ENCODE assay signal across 39 cellular contexts in the genomic region with DNA sequence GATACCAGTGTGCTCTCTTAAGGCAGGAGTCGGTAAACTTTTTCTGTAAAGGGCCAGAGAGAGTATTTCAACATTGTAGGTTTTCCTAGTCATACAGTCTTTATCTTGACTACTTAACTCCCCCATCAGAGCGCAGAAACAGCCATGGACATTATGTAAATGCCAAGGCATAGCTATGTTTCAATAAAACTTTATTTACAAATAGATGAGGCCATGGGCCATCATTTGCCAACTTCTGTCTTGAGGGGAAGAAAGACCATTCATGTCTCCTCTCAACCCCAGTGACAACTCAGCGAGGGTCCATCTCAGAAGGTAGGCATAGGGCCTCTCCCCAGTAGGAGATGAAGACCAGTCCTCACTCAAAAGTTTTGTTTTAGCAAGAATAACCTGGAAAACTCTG.
"Had no signal": no experiment of that assay in that cellular context is flagged by ENCODE, and none has a peak within 500 bp of the region (broad histone marks: within the 10 kb centered on the region; RNA-seq: fewer than 3 reads in every experiment).

No MANE protein-coding gene starts in this region.

- H3K9me3 Mint-ChIP-seq: activated naive CD4-positive, alpha-beta T cell treated with anti-CD3 and anti-CD28 coated beads, Interleukin-2, amount 50 U/mL, for 24 hours; activated naive CD8-positive, alpha-beta T cell treated with anti-CD3 and anti-CD28 coated beads for 36 hours; activated naive CD8-positive, alpha-beta T cell treated with anti-CD3 and anti-CD28 coated beads, Interleukin-2, amount 50 U/mL, for 24 hours; activated T-cell treated with anti-CD3 and anti-CD28 coated beads, Interleukin-2, amount 50 U/mL, for 4 hours; activated T-helper 1 cell treated with anti-CD3 and anti-CD28 coated beads, Interleukin-12 subunit alpha, Interleukin-12 subunit beta, Interleukin-2, Interleukin-4 antibody, amounts not matched to agents 30 ng/mL and 10 ng/mL and 1 ng/mL, durations not matched to agents 14 hours and 24 hours and 36 hours; central memory CD8-positive, alpha-beta T cell had no signal

- H3K27me3 ChIP-seq: adrenal gland, ascending aorta, body of pancreas, brain microvascular endothelial cell, breast epithelium, cardiac muscle cell had no signal

- H3K4me1 ChIP-seq: adrenal gland, ascending aorta, body of pancreas, breast epithelium had no signal

- H3K27ac ChIP-seq: adrenal gland, ascending aorta, body of pancreas, brain microvascular endothelial cell, breast epithelium, cardiac muscle cell had no signal

- DNase-seq: activated effector memory CD4-positive, alpha-beta T cell treated with anti-CD3 and anti-CD28 coated beads, Interleukin-2, amount 50 U/mL, for 16 hours; activated effector memory CD4-positive, alpha-beta T cell treated with Interleukin-2 at 50 U/mL for 16 hours; activated gamma-delta T cell; activated gamma-delta T cell treated with Interleukin-2 at 50 U/mL for 16 hours; activated naive CD4-positive, alpha-beta T cell; activated naive CD4-positive, alpha-beta T cell treated with anti-CD3 and anti-CD28 coated beads for 36 hours; activated naive CD4-positive, alpha-beta T cell treated with anti-CD3 and anti-CD28 coated beads, Interleukin-2, amount 10 ng/mL, durations not matched to agents 7 days and 5 days; activated naive CD4-positive, alpha-beta T cell treated with anti-CD3 and anti-CD28 coated beads, Interleukin-2, amount 50 U/mL, for 16 hours; activated naive CD4-positive, alpha-beta T cell treated with Interleukin-2 at 50 U/mL for 16 hours; activated naive CD8-positive, alpha-beta T cell treated with anti-CD3 and anti-CD28 coated beads for 36 hours; activated naive CD8-positive, alpha-beta T cell treated with anti-CD3 and anti-CD28 coated beads, Interleukin-2, amount 10 ng/mL, durations not matched to agents 7 days and 5 days; activated naive CD8-positive, alpha-beta T cell treated with anti-CD3 and anti-CD28 coated beads, Interleukin-2, amount 50 U/mL, for 24 hours; activated T-cell treated with anti-CD3 and anti-CD28 coated beads, Interleukin-2, amount 50 U/mL, for 24 hours; activated T-cell treated with anti-CD3 and anti-CD28 coated beads, Interleukin-2, amount 50 U/mL, for 4 hours; activated T-cell treated with anti-CD3 and anti-CD28 coated beads, Interleukin-2, amount 50 U/mL, for 48 hours; activated T-cell treated with anti-CD3 and anti-CD28 coated beads, Interleukin-2, amount 50 U/mL, for 72 hours; adrenal gland; amniotic stem cell; amygdala; anterior cingulate cortex; aorta; body of pancreas; brain microvascular endothelial cell; caudate nucleus; central memory CD4-positive, alpha-beta T cell; cerebellar nuclear complex had no signal

- H3K4me1 Mint-ChIP-seq: activated naive CD4-positive, alpha-beta T cell treated with anti-CD3 and anti-CD28 coated beads, Interleukin-2, amount 10 ng/mL, durations not matched to agents 7 days and 5 days; activated naive CD4-positive, alpha-beta T cell treated with anti-CD3 and anti-CD28 coated beads, Interleukin-2, amount 50 U/mL, for 24 hours; activated naive CD8-positive, alpha-beta T cell treated with anti-CD3 and anti-CD28 coated beads for 36 hours; activated naive CD8-positive, alpha-beta T cell treated with anti-CD3 and anti-CD28 coated beads, Interleukin-2, amount 10 ng/mL, durations not matched to agents 7 days and 5 days; activated naive CD8-positive, alpha-beta T cell treated with anti-CD3 and anti-CD28 coated beads, Interleukin-2, amount 50 U/mL, for 24 hours; activated T-helper 17 cell treated with anti-CD3 and anti-CD28 coated beads, Interleukin-2, amount 50 U/mL, for 72 hours; central memory CD8-positive, alpha-beta T cell had no signal

- H3K27ac Mint-ChIP-seq: activated naive CD4-positive, alpha-beta T cell treated with anti-CD3 and anti-CD28 coated beads for 36 hours; activated naive CD4-positive, alpha-beta T cell treated with anti-CD3 and anti-CD28 coated beads, Interleukin-2, amount 10 ng/mL, durations not matched to agents 7 days and 5 days; activated naive CD4-positive, alpha-beta T cell treated with anti-CD3 and anti-CD28 coated beads, Interleukin-2, amount 50 U/mL, for 24 hours; activated naive CD4-positive, alpha-beta T cell treated with anti-CD3 and anti-CD28 coated beads, Interleukin-2, amount 50 U/mL, for 72 hours; activated naive CD8-positive, alpha-beta T cell; activated naive CD8-positive, alpha-beta T cell treated with anti-CD3 and anti-CD28 coated beads for 36 hours; activated naive CD8-positive, alpha-beta T cell treated with anti-CD3 and anti-CD28 coated beads, Interleukin-2, amount 10 ng/mL, durations not matched to agents 7 days and 5 days; activated naive CD8-positive, alpha-beta T cell treated with anti-CD3 and anti-CD28 coated beads, Interleukin-2, amount 50 U/mL, for 24 hours; activated T-cell treated with anti-CD3 and anti-CD28 coated beads, Interleukin-2, amount 50 U/mL, for 24 hours; activated T-cell treated with anti-CD3 and anti-CD28 coated beads, Interleukin-2, amount 50 U/mL, for 72 hours; activated T-helper 1 cell treated with anti-CD3 and anti-CD28 coated beads, Interleukin-12 subunit alpha, Interleukin-12 subunit beta, Interleukin-2, Interleukin-4 antibody, amounts not matched to agents 30 ng/mL and 10 ng/mL and 1 ng/mL, durations not matched to agents 14 hours and 24 hours and 36 hours; activated T-helper 17 cell treated with anti-CD3 and anti-CD28 coated beads, Interleukin-2, amount 50 U/mL, for 72 hours; activated T-helper 2 cell treated with anti-CD3 and anti-CD28 coated beads, Interferon-gamma antibody, Interleukin-2, Interleukin-4, amounts not matched to agents 10 μg/mL and 5 μg/mL and 100 μg/mL, durations not matched to agents 14 hours and 24 hours and 36 hours; brain had no signal

- H3K4me3 Mint-ChIP-seq: activated naive CD4-positive, alpha-beta T cell treated with anti-CD3 and anti-CD28 coated beads for 36 hours; activated naive CD4-positive, alpha-beta T cell treated with anti-CD3 and anti-CD28 coated beads, Interleukin-2, amount 10 ng/mL, durations not matched to agents 7 days and 5 days; activated naive CD4-positive, alpha-beta T cell treated with anti-CD3 and anti-CD28 coated beads, Interleukin-2, amount 50 U/mL, for 24 hours; activated naive CD8-positive, alpha-beta T cell; activated naive CD8-positive, alpha-beta T cell treated with anti-CD3 and anti-CD28 coated beads for 36 hours; activated naive CD8-positive, alpha-beta T cell treated with anti-CD3 and anti-CD28 coated beads, Interleukin-2, amount 10 ng/mL, durations not matched to agents 7 days and 5 days; activated naive CD8-positive, alpha-beta T cell treated with anti-CD3 and anti-CD28 coated beads, Interleukin-2, amount 50 U/mL, for 24 hours; activated T-cell treated with anti-CD3 and anti-CD28 coated beads, Interleukin-2, amount 50 U/mL, for 24 hours; activated T-cell treated with anti-CD3 and anti-CD28 coated beads, Interleukin-2, amount 50 U/mL, for 4 hours; activated T-cell treated with anti-CD3 and anti-CD28 coated beads, Interleukin-2, amount 50 U/mL, for 72 hours; activated T-helper 1 cell treated with anti-CD3 and anti-CD28 coated beads, Interleukin-12 subunit alpha, Interleukin-12 subunit beta, Interleukin-2, Interleukin-4 antibody, amounts not matched to agents 30 ng/mL and 10 ng/mL and 1 ng/mL, durations not matched to agents 14 hours and 24 hours and 36 hours; activated T-helper 17 cell treated with anti-CD3 and anti-CD28 coated beads, Interleukin-2, amount 50 U/mL, for 72 hours; brain; central memory CD8-positive, alpha-beta T cell had no signal

- ATAC-seq: activated naive CD4-positive, alpha-beta T cell treated with anti-CD3 and anti-CD28 coated beads, Interleukin-2, amount 50 U/mL, for 72 hours; activated naive CD8-positive, alpha-beta T cell treated with anti-CD3 and anti-CD28 coated beads, Interleukin-2, amount 50 U/mL, for 24 hours; activated T-cell treated with anti-CD3 and anti-CD28 coated beads, Interleukin-2, amount 50 U/mL, for 4 hours; activated T-cell treated with anti-CD3 and anti-CD28 coated beads, Interleukin-2, amount 50 U/mL, for 72 hours; activated T-helper 17 cell treated with anti-CD3 and anti-CD28 coated beads, Interleukin-2, amount 50 U/mL, for 72 hours; body of pancreas had no signal

- FAIRE-seq: astrocyte, bronchial epithelial cell had no signal

- H3K9me3 ChIP-seq: adrenal gland, ascending aorta, body of pancreas, breast epithelium had no signal

- H3K36me3 ChIP-seq: adrenal gland, ascending aorta, brain microvascular endothelial cell, breast epithelium, cardiac muscle cell had no signal

- H3K4me3 ChIP-seq: adrenal gland, ascending aorta, body of pancreas, breast epithelium, cardiac muscle cell had no signal

- H3K36me3 Mint-ChIP-seq: activated naive CD8-positive, alpha-beta T cell treated with anti-CD3 and anti-CD28 coated beads for 36 hours; brain had no signal

- H3K27me3 Mint-ChIP-seq: activated naive CD4-positive, alpha-beta T cell treated with anti-CD3 and anti-CD28 coated beads, Interleukin-2, amount 50 U/mL, for 24 hours; activated naive CD8-positive, alpha-beta T cell; activated naive CD8-positive, alpha-beta T cell treated with anti-CD3 and anti-CD28 coated beads for 36 hours; activated naive CD8-positive, alpha-beta T cell treated with anti-CD3 and anti-CD28 coated beads, Interleukin-2, amount 10 ng/mL, durations not matched to agents 7 days and 5 days; activated naive CD8-positive, alpha-beta T cell treated with anti-CD3 and anti-CD28 coated beads, Interleukin-2, amount 50 U/mL, for 24 hours; activated T-cell treated with anti-CD3 and anti-CD28 coated beads, Interleukin-2, amount 50 U/mL, for 24 hours; activated T-helper 17 cell treated with anti-CD3 and anti-CD28 coated beads, Interleukin-2, amount 50 U/mL, for 72 hours; central memory CD8-positive, alpha-beta T cell had no signal
